8 cellular contexts compared by ENCODE assay signal in the genomic region with DNA sequence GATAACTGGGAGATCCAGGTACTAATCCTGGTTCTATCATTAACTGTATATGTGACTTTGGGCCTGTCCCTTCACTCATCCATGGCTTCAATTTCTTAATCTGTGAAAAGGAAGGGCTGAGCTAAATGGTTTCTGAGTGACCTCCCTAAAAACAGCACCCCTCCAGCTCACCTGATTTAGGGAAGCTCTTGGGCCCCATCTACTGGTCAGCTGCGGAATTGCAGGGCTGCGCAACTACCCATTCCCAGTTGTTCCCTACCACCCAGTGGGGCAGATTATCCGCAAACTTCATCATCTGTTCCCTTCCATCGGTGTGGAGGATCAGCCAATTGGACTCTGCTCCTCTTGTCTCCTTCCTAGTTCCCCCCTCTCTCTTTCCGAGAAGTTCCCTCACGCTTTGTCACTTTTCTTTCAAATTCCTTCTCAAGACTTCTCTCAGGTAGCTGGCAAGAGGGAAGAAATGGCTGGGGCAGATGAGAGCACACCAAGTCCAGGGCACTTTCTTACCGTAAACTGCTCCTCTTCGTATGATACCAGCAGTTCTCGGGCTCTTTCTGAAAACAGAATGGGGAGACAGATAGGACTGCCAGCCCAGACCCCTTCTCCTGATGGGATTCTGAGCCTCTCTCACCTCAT.
DNase-seq lines count a peak whose midpoint lies in the region; ATAC-seq and TF ChIP-seq lines count a peak whose summit lies in the region.

No MANE protein-coding gene starts in this region.

- DNase-seq in NCI-H510A treated with DMSO at 0.1 percent for 48 hours (lab: John Stamatoyannopoulos, UW), result peak; percentile 5
- no peak for DNase-seq in NCI-H510A (lab: John Stamatoyannopoulos, UW)
- DNase-seq in RWPE1 (ENCODE audit: low spot score), result peak; percentile 50
- DNase-seq in activated naive CD4-positive, alpha-beta T cell treated with anti-CD3 and anti-CD28 coated beads, Interleukin-2, amount 50 U/mL, for 16 hours, result peak; percentile 37
- peak in 33 of 51 donors; percentile 0 to 43 (median 4) for DNase-seq in hypothalamus (lab: John Stamatoyannopoulos, UW)
- peak; percentile 42 to 62 for DNase-seq in stimulated activated CD4-positive, alpha-beta T cell treated with anti-CD3 and anti-CD28 coated beads, Interleukin-1b, Interleukin-23, amount 100 ng/mL, for 4 hours (ENCODE audit: low read depth in 2 of 2)

- POLR2A ChIA-PET in RWPE1 (lab: Yijun Ruan, JAX; ENCODE audit: low non-redundant PET), result no interaction called here

- H3K27ac ChIP-seq in RWPE1, result no peak overlapping the region

- TF ChIP-seq CTCF in RWPE1 (conservative IDR thresholded peaks at IDR 0.05; ENCODE audit: low read depth), result peak; percentile 93

- ATAC-seq in HG02884 (IDR thresholded peaks at IDR 0.05; ENCODE audit: unreplicated experiment) (peak; percentile 63), HG03565 (IDR thresholded peaks at IDR 0.05; ENCODE audit: unreplicated experiment) (no peak)

- CTCF ChIA-PET in RWPE1 (lab: Yijun Ruan, JAX), result interaction anchor here (0.6 kb wide), 2 partner anchors 18 to 347 kb away, joined by 3 read pairs; no protein-coding TSS in a partner anchor
